In genomic region chr2:155600914-155601760, GRCh38 we compare ENCODE assay signal across 23 cellular contexts.
"Had no signal": no experiment of that assay in that cellular context is flagged by ENCODE, and none has a peak within 500 bp of the region (broad histone marks: within the 10 kb centered on the region; RNA-seq: fewer than 3 reads in every experiment).

No MANE protein-coding gene starts in this region.

- H3K4me3 Mint-ChIP-seq: effector memory CD8-positive, alpha-beta T cell; immature natural killer cell; memory B cell; natural killer cell; stimulated activated naive CD8-positive, alpha-beta T cell treated with anti-CD3 and anti-CD28 coated beads, Interleukin-15, amount 100 ng/mL, for 72 hours had no signal

- H3K9me3 ChIP-seq: esophagus squamous epithelium, neutrophil, pancreas, right lobe of liver, thyroid gland had no signal

- H3K4me3 ChIP-seq: esophagus squamous epithelium, lung, pancreas, right lobe of liver, smooth muscle cell, suprapubic skin, thyroid gland had no signal

- H3K27me3 Mint-ChIP-seq: effector memory CD8-positive, alpha-beta T cell; memory B cell; progenitor cell of endocrine pancreas; stimulated activated naive CD8-positive, alpha-beta T cell treated with anti-CD3 and anti-CD28 coated beads, Interleukin-15, amount 100 ng/mL, for 72 hours had no signal

- ATAC-seq: effector memory CD8-positive, alpha-beta T cell; left lobe of liver; natural killer cell; pancreas; stimulated activated naive CD8-positive, alpha-beta T cell treated with anti-CD3 and anti-CD28 coated beads, Interleukin-15, amount 100 ng/mL, for 72 hours had no signal

- H3K36me3 ChIP-seq: esophagus squamous epithelium, neutrophil, pancreas, right lobe of liver, suprapubic skin, thyroid gland had no signal

- H3K36me3 Mint-ChIP-seq: immature natural killer cell, memory B cell had no signal

- FAIRE-seq: endometrium, frontal cortex, pancreas had no signal

- H3K27ac Mint-ChIP-seq: effector memory CD8-positive, alpha-beta T cell; immature natural killer cell; memory B cell; natural killer cell; progenitor cell of endocrine pancreas; stimulated activated naive CD8-positive, alpha-beta T cell treated with anti-CD3 and anti-CD28 coated beads, Interleukin-15, amount 100 ng/mL, for 72 hours had no signal

- DNase-seq: cortex of kidney; effector memory CD8-positive, alpha-beta T cell; erythroblast; esophagus squamous epithelium; hypothalamus; immature natural killer cell; natural killer cell; right lobe of liver; stimulated activated CD4-positive, alpha-beta T cell treated with anti-CD3 and anti-CD28 coated beads, Interleukin-4, amount 100 ng/mL, for 4 hours; stimulated activated naive CD4-positive, alpha-beta T cell; stimulated activated naive CD8-positive, alpha-beta T cell treated with anti-CD3 and anti-CD28 coated beads, Interleukin-15, amount 100 ng/mL, for 72 hours; thyroid gland; trophoblast cell had no signal

- H3K27me3 ChIP-seq: esophagus squamous epithelium, neutrophil, pancreas, right lobe of liver, suprapubic skin, thyroid gland had no signal

- H3K4me1 Mint-ChIP-seq: immature natural killer cell; memory B cell; natural killer cell; stimulated activated naive CD8-positive, alpha-beta T cell treated with anti-CD3 and anti-CD28 coated beads, Interleukin-15, amount 100 ng/mL, for 72 hours had no signal

- H3K4me1 ChIP-seq: esophagus squamous epithelium, pancreas, right lobe of liver, suprapubic skin, thyroid gland had no signal

- H3K27ac ChIP-seq: esophagus squamous epithelium, neutrophil, pancreas, right lobe of liver, suprapubic skin, thyroid gland had no signal

- H3K9me3 Mint-ChIP-seq: stimulated activated naive CD8-positive, alpha-beta T cell treated with anti-CD3 and anti-CD28 coated beads, Interleukin-15, amount 100 ng/mL, for 72 hours had no signal
